Comparison of ENCODE assay signal across 1 cellular context in the genomic region with DNA sequence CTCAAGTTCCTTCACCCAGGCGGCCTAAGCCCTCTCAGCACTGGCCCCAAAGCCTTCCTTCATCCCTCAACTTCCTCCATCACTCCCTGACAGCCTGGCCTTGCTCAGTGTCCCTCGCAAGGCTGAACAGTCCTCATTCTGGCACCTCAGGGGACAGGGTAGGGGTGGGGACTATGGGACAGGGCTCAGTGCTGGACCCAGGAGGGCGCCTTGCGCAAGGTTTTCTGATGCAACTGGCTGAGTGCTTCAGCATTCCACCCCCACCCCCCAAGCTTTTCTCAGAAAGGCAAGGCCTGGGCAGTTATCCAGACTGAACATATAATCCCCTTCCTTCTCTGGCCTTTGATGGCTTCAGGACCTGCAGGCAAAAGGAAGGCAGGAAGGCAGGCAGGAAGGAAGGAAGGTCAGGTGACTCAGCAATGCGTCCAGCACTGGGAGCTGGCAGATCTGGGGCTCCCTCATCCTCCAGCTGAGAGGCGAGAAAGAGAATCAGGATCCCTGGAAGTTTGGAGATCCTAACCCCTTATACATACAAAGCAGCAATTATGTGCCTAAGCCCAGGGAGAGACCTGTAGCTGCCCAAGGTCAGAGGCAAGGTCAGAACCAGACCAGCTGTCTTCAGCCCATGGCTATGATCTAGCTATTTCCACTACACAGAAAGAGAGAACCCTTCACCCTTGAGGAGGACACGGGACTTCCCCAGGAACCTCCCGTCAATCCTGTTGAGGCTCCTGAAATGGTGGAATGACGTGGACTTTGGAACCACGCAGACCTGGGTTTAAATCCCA.
TF ChIP-seq lines count a peak whose summit lies in the region.

No MANE protein-coding gene starts in this region.

TF ChIP-seq in K562, 482 proteins besides CTCF, POLR2A, EP300 and RAD21 (continued from another document and continues in another):
- TF ChIP-seq EZH2 (IDR thresholded peaks at IDR 0.05; ENCODE audit: borderline replicate concordance, low read depth, low read length) (no peak), ZNF175 (CRISPR knock-in tag; IDR thresholded peaks at IDR 0.05; ENCODE audit: low read depth) (peak; percentile 92), MYBL2 (IDR thresholded peaks at IDR 0.05; ENCODE audit: low read depth) (no peak), MYBL2 (CRISPR knock-in tag; IDR thresholded peaks at IDR 0.05; ENCODE audit: borderline replicate concordance) (no peak), HMGN3 (IDR thresholded peaks at IDR 0.05; ENCODE audit: borderline replicate concordance, extremely low read depth, insufficient read length, low read depth, low read length) (no peak), NEUROD1 (IDR thresholded peaks at IDR 0.05; ENCODE audit: borderline replicate concordance, low read depth, low read length, partially characterized antibody) (peak; percentile 85), ZNF134 (CRISPR knock-in tag; conservative IDR thresholded peaks at IDR 0.05) (peak; percentile 27), ETS2 (tag; IDR thresholded peaks at IDR 0.05; ENCODE audit: borderline replicate concordance, poor library complexity, severe bottlenecking) (no peak), NELFE (IDR thresholded peaks at IDR 0.05; ENCODE audit: insufficient read depth, insufficient read length) (no peak), ZKSCAN1 (IDR thresholded peaks at IDR 0.05; ENCODE audit: low read depth, low read length) (no peak), ZFP30 (CRISPR knock-in tag; IDR thresholded peaks at IDR 0.05; ENCODE audit: borderline replicate concordance) (no peak), HDAC1 (IDR thresholded peaks at IDR 0.05) (peak in 1 of 2 experiments; percentile 83; a peak in 2 of 4 replicates), DACH1 (IDR thresholded peaks at IDR 0.05; ENCODE audit: partially characterized antibody) (peak; percentile 66), ZEB2 (IDR thresholded peaks at IDR 0.05) (peak; percentile 55; the same call in 1 of the 2 replicates), ZNF780A (CRISPR knock-in tag; IDR thresholded peaks at IDR 0.05) (no peak), CREBBP (IDR thresholded peaks at IDR 0.05; ENCODE audit: low read depth, low read length) (no peak), SNIP1 (IDR thresholded peaks at IDR 0.05; ENCODE audit: low read depth) (no peak), TCF3 (CRISPR knock-in tag; IDR thresholded peaks at IDR 0.05) (peak; percentile 88), ZNF668 (CRISPR knock-in tag; IDR thresholded peaks at IDR 0.05) (no peak), ZBTB8A (IDR thresholded peaks at IDR 0.05; ENCODE audit: partially characterized antibody) (no peak), HDAC2 (IDR thresholded peaks at IDR 0.05) (peak; percentile 60; the same call in 1 of the 2 replicates), SRSF1 (IDR thresholded peaks at IDR 0.05; ENCODE audit: low read depth, low read length) (no peak), ZNF445 (CRISPR knock-in tag; IDR thresholded peaks at IDR 0.05; ENCODE audit: low read depth) (no peak), HLTF (IDR thresholded peaks at IDR 0.05) (0 out of 2 replicates have a peak, but pooled peaks have one; percentile 50), SAFB (IDR thresholded peaks at IDR 0.05; ENCODE audit: borderline replicate concordance, low read depth, low read length) (no peak), MCM3 (IDR thresholded peaks at IDR 0.05) (no peak), HEY1 (CRISPR knock-in tag; IDR thresholded peaks at IDR 0.05; ENCODE audit: borderline replicate concordance) (no peak), FUS (optimal IDR thresholded peaks at IDR 0.05; ENCODE audit: low read depth, low read length) (no peak), BRF1 (IDR thresholded peaks at IDR 0.05; ENCODE audit: borderline replicate concordance, extremely low read depth, insufficient read length) (no peak), MAFF (IDR thresholded peaks at IDR 0.05; ENCODE audit: low read length) (peak; percentile 72; the same call in 1 of the 2 replicates), CC2D1A (IDR thresholded peaks at IDR 0.05) (peak; percentile 81; the same call in 1 of the 2 replicates), ZFPM2 (CRISPR knock-in tag; IDR thresholded peaks at IDR 0.05) (no peak), U2AF2 (optimal IDR thresholded peaks at IDR 0.05; ENCODE audit: low read depth, low read length) (no peak), RFX5 (IDR thresholded peaks at IDR 0.05; ENCODE audit: low read depth, low read length) (no peak), TCFL5 (CRISPR knock-in tag; conservative IDR thresholded peaks at IDR 0.05) (peak; percentile 17; the same call in 1 of the 2 replicates), JUND (IDR thresholded peaks at IDR 0.05; ENCODE audit: borderline replicate concordance, low read depth, low read length) (peak; percentile 89), JUND (tag; IDR thresholded peaks at IDR 0.05; ENCODE audit: borderline replicate concordance, low read depth, low read length) (peak; percentile 87; the same call in 2 of the 3 replicates), MEF2D (tag; conservative IDR thresholded peaks at IDR 0.05; ENCODE audit: low read depth) (peak; percentile 63), ZNF224 (CRISPR knock-in tag; IDR thresholded peaks at IDR 0.05) (no peak), HNRNPL (IDR thresholded peaks at IDR 0.05; ENCODE audit: low read depth, low read length) (no peak), ZBTB17 (CRISPR knock-in tag; IDR thresholded peaks at IDR 0.05) (peak; percentile 52; the same call in 1 of the 2 replicates), ZNF444 (CRISPR knock-in tag; IDR thresholded peaks at IDR 0.05) (no peak), CEBPG (CRISPR knock-in tag; IDR thresholded peaks at IDR 0.05) (peak; percentile 100), CEBPG (tag; conservative IDR thresholded peaks at IDR 0.05 in 1 of 2, IDR thresholded peaks at IDR 0.05 in 1 of 2) (peak; percentile 98 to 100), NFXL1 (CRISPR knock-in tag; IDR thresholded peaks at IDR 0.05) (no peak), ZNF197 (CRISPR knock-in tag; IDR thresholded peaks at IDR 0.05; ENCODE audit: low read depth) (no peak; the same call in 1 of the 2 replicates), SREBF2 (CRISPR knock-in tag; IDR thresholded peaks at IDR 0.05) (no peak), HMG20A (CRISPR knock-in tag; conservative IDR thresholded peaks at IDR 0.05) (no peak), POLR3G (IDR thresholded peaks at IDR 0.05; ENCODE audit: extremely low read depth, insufficient read length, insufficient replicate concordance) (no peak)
- TF ChIP-seq, protein P1, sequence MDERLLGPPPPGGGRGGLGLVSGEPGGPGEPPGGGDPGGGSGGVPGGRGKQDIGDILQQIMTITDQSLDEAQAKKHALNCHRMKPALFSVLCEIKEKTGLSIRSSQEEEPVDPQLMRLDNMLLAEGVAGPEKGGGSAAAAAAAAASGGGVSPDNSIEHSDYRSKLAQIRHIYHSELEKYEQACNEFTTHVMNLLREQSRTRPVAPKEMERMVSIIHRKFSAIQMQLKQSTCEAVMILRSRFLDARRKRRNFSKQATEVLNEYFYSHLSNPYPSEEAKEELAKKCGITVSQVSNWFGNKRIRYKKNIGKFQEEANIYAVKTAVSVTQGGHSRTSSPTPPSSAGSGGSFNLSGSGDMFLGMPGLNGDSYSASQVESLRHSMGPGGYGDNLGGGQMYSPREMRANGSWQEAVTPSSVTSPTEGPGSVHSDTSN (CRISPR knock-in tag; IDR thresholded peaks at IDR 0.05; ENCODE audit: low read depth) = no peak
- TF ChIP-seq, protein P1 (tag; conservative IDR thresholded peaks at IDR 0.05; ENCODE audit: low read depth) = no peak
- TF ChIP-seq, protein P2, sequence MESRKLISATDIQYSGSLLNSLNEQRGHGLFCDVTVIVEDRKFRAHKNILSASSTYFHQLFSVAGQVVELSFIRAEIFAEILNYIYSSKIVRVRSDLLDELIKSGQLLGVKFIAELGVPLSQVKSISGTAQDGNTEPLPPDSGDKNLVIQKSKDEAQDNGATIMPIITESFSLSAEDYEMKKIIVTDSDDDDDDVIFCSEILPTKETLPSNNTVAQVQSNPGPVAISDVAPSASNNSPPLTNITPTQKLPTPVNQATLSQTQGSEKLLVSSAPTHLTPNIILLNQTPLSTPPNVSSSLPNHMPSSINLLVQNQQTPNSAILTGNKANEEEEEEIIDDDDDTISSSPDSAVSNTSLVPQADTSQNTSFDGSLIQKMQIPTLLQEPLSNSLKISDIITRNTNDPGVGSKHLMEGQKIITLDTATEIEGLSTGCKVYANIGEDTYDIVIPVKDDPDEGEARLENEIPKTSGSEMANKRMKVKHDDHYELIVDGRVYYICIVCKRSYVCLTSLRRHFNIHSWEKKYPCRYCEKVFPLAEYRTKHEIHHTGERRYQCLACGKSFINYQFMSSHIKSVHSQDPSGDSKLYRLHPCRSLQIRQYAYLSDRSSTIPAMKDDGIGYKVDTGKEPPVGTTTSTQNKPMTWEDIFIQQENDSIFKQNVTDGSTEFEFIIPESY (CRISPR knock-in tag; IDR thresholded peaks at IDR 0.05) = 0 out of 2 replicates have a peak, but pooled peaks have one; percentile 21
- TF ChIP-seq, protein P3, sequence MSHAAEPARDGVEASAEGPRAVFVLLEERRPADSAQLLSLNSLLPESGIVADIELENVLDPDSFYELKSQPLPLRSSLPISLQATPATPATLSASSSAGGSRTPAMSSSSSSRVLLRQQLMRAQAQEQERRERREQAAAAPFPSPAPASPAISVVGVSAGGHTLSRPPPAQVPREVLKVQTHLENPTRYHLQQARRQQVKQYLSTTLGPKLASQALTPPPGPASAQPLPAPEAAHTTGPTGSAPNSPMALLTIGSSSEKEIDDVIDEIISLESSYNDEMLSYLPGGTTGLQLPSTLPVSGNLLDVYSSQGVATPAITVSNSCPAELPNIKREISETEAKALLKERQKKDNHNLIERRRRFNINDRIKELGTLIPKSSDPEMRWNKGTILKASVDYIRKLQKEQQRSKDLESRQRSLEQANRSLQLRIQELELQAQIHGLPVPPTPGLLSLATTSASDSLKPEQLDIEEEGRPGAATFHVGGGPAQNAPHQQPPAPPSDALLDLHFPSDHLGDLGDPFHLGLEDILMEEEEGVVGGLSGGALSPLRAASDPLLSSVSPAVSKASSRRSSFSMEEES (CRISPR knock-in tag; IDR thresholded peaks at IDR 0.05) = no peak; the same call in 1 of the 2 replicates
- TF ChIP-seq, protein P4, sequence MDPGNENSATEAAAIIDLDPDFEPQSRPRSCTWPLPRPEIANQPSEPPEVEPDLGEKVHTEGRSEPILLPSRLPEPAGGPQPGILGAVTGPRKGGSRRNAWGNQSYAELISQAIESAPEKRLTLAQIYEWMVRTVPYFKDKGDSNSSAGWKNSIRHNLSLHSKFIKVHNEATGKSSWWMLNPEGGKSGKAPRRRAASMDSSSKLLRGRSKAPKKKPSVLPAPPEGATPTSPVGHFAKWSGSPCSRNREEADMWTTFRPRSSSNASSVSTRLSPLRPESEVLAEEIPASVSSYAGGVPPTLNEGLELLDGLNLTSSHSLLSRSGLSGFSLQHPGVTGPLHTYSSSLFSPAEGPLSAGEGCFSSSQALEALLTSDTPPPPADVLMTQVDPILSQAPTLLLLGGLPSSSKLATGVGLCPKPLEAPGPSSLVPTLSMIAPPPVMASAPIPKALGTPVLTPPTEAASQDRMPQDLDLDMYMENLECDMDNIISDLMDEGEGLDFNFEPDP (CRISPR knock-in tag; IDR thresholded peaks at IDR 0.05) = no peak
- TF ChIP-seq, protein P5, sequence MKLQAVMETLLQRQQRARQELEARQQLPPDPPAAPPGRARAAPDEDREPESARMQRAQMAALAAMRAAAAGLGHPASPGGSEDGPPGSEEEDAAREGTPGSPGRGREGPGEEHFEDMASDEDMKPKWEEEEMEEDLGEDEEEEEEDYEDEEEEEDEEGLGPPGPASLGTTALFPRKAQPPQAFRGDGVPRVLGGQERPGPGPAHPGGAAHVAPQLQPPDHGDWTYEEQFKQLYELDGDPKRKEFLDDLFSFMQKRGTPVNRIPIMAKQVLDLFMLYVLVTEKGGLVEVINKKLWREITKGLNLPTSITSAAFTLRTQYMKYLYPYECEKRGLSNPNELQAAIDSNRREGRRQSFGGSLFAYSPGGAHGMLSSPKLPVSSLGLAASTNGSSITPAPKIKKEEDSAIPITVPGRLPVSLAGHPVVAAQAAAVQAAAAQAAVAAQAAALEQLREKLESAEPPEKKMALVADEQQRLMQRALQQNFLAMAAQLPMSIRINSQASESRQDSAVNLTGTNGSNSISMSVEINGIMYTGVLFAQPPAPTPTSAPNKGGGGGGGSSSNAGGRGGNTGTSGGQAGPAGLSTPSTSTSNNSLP (IDR thresholded peaks at IDR 0.05; ENCODE audit: borderline replicate concordance, low read depth, low read length) = peak; percentile 49; the same call in 1 of the 2 replicates
- TF ChIP-seq, protein P6, sequence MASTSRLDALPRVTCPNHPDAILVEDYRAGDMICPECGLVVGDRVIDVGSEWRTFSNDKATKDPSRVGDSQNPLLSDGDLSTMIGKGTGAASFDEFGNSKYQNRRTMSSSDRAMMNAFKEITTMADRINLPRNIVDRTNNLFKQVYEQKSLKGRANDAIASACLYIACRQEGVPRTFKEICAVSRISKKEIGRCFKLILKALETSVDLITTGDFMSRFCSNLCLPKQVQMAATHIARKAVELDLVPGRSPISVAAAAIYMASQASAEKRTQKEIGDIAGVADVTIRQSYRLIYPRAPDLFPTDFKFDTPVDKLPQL (IDR thresholded peaks at IDR 0.05; ENCODE audit: extremely low read depth, insufficient read length) = no peak
- TF ChIP-seq, protein P7, sequence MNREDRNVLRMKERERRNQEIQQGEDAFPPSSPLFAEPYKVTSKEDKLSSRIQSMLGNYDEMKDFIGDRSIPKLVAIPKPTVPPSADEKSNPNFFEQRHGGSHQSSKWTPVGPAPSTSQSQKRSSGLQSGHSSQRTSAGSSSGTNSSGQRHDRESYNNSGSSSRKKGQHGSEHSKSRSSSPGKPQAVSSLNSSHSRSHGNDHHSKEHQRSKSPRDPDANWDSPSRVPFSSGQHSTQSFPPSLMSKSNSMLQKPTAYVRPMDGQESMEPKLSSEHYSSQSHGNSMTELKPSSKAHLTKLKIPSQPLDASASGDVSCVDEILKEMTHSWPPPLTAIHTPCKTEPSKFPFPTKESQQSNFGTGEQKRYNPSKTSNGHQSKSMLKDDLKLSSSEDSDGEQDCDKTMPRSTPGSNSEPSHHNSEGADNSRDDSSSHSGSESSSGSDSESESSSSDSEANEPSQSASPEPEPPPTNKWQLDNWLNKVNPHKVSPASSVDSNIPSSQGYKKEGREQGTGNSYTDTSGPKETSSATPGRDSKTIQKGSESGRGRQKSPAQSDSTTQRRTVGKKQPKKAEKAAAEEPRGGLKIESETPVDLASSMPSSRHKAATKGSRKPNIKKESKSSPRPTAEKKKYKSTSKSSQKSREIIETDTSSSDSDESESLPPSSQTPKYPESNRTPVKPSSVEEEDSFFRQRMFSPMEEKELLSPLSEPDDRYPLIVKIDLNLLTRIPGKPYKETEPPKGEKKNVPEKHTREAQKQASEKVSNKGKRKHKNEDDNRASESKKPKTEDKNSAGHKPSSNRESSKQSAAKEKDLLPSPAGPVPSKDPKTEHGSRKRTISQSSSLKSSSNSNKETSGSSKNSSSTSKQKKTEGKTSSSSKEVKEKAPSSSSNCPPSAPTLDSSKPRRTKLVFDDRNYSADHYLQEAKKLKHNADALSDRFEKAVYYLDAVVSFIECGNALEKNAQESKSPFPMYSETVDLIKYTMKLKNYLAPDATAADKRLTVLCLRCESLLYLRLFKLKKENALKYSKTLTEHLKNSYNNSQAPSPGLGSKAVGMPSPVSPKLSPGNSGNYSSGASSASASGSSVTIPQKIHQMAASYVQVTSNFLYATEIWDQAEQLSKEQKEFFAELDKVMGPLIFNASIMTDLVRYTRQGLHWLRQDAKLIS (CRISPR knock-in tag; IDR thresholded peaks at IDR 0.05) = peak; percentile 84
